In the genomic region with DNA sequence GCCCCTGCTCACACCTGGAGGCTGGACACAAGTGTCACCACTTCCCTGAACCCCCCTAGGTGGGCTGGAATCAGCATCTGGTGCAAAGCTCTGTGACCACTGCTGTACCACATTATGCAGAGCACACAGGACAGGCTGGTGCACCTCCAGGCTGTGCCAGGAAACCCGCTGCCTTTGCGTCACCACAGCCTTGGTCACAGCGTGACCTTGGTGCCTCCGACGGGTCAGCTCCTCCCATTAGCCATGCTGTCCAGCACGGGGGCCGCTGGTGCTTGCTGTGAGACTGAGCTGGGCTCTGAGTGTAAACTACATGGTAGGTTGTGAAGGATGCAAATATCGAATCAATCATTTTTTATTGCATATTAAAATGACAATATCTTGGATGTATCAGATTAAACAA, we compare ENCODE assay signal across 1 cellular context.
TF ChIP-seq lines count a peak whose summit lies in the region.

No MANE protein-coding gene starts in this region.

TF ChIP-seq in HepG2, 621 proteins besides CTCF, POLR2A, EP300 and RAD21 (continues in another document):
- TF ChIP-seq SP5 (CRISPR knock-in tag; IDR thresholded peaks at IDR 0.05; ENCODE audit: borderline replicate concordance, low read depth) = peak; percentile 81
- no peak for TF ChIP-seq AHR (CRISPR knock-in tag; IDR thresholded peaks at IDR 0.05)
- TF ChIP-seq ZEB1 (IDR thresholded peaks at IDR 0.05; ENCODE audit: insufficient replicate concordance, low read depth) = no peak
- no peak for TF ChIP-seq ZNF75D (CRISPR knock-in tag; IDR thresholded peaks at IDR 0.05; ENCODE audit: borderline replicate concordance)
- no peak for TF ChIP-seq GATA4 (IDR thresholded peaks at IDR 0.05; ENCODE audit: borderline replicate concordance, low read depth)
- no peak for TF ChIP-seq SIN3A (IDR thresholded peaks at IDR 0.05; ENCODE audit: borderline replicate concordance, low read depth, low read length)
- TF ChIP-seq, protein P1, sequence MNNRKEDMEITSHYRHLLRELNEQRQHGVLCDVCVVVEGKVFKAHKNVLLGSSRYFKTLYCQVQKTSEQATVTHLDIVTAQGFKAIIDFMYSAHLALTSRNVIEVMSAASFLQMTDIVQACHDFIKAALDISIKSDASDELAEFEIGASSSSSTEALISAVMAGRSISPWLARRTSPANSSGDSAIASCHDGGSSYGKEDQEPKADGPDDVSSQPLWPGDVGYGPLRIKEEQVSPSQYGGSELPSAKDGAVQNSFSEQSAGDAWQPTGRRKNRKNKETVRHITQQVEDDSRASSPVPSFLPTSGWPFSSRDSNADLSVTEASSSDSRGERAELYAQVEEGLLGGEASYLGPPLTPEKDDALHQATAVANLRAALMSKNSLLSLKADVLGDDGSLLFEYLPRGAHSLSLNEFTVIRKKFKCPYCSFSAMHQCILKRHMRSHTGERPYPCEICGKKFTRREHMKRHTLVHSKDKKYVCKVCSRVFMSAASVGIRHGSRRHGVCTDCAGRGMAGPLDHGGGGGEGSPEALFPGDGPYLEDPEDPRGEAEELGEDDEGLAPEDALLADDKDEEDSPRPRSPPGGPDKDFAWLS (CRISPR knock-in tag; IDR thresholded peaks at IDR 0.05; ENCODE audit: borderline replicate concordance) = no peak
- no peak for TF ChIP-seq ZSCAN20 (CRISPR knock-in tag; IDR thresholded peaks at IDR 0.05; ENCODE audit: borderline replicate concordance)
- peak; percentile 49; the same call in 1 of the 2 replicates for TF ChIP-seq HDAC1 (CRISPR knock-in tag; IDR thresholded peaks at IDR 0.05)
- TF ChIP-seq ESRRA (CRISPR knock-in tag; IDR thresholded peaks at IDR 0.05; ENCODE audit: low read depth) = peak; percentile 68; the same call in 1 of the 2 replicates
- TF ChIP-seq, protein P2, sequence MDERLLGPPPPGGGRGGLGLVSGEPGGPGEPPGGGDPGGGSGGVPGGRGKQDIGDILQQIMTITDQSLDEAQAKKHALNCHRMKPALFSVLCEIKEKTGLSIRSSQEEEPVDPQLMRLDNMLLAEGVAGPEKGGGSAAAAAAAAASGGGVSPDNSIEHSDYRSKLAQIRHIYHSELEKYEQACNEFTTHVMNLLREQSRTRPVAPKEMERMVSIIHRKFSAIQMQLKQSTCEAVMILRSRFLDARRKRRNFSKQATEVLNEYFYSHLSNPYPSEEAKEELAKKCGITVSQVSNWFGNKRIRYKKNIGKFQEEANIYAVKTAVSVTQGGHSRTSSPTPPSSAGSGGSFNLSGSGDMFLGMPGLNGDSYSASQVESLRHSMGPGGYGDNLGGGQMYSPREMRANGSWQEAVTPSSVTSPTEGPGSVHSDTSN (CRISPR knock-in tag; IDR thresholded peaks at IDR 0.05) = no peak
- peak; percentile 23; the same call in 1 of the 2 replicates for TF ChIP-seq HMG20A (CRISPR knock-in tag; IDR thresholded peaks at IDR 0.05; ENCODE audit: borderline replicate concordance)
- TF ChIP-seq SMAD1 (CRISPR knock-in tag; IDR thresholded peaks at IDR 0.05; ENCODE audit: borderline replicate concordance, low read depth) = no peak
- TF ChIP-seq RXRB (CRISPR knock-in tag; IDR thresholded peaks at IDR 0.05; ENCODE audit: borderline replicate concordance) = no peak
- TF ChIP-seq, protein P3, sequence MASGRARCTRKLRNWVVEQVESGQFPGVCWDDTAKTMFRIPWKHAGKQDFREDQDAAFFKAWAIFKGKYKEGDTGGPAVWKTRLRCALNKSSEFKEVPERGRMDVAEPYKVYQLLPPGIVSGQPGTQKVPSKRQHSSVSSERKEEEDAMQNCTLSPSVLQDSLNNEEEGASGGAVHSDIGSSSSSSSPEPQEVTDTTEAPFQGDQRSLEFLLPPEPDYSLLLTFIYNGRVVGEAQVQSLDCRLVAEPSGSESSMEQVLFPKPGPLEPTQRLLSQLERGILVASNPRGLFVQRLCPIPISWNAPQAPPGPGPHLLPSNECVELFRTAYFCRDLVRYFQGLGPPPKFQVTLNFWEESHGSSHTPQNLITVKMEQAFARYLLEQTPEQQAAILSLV (CRISPR knock-in tag; IDR thresholded peaks at IDR 0.05; ENCODE audit: borderline replicate concordance) = no peak
- TF ChIP-seq MATR3 (CRISPR knock-in tag; IDR thresholded peaks at IDR 0.05) = no peak
- 0 out of 2 replicates have a peak, but pooled peaks have one; percentile 13 for TF ChIP-seq ZNF556 (CRISPR knock-in tag; IDR thresholded peaks at IDR 0.05; ENCODE audit: borderline replicate concordance)
- no peak for TF ChIP-seq TCF7L2 (IDR thresholded peaks at IDR 0.05; ENCODE audit: low read depth, low read length)
- no peak for TF ChIP-seq ZNF10 (CRISPR knock-in tag; IDR thresholded peaks at IDR 0.05; ENCODE audit: borderline replicate concordance, low read depth)
- no peak for TF ChIP-seq FIP1L1 (IDR thresholded peaks at IDR 0.05; ENCODE audit: borderline replicate concordance, insufficient read depth, low read depth, low read length)
- no peak for TF ChIP-seq GTF3A (CRISPR knock-in tag; conservative IDR thresholded peaks at IDR 0.05)
- TF ChIP-seq SAFB2 (CRISPR knock-in tag; IDR thresholded peaks at IDR 0.05; ENCODE audit: borderline replicate concordance, low read depth) = no peak
- TF ChIP-seq, protein P4, sequence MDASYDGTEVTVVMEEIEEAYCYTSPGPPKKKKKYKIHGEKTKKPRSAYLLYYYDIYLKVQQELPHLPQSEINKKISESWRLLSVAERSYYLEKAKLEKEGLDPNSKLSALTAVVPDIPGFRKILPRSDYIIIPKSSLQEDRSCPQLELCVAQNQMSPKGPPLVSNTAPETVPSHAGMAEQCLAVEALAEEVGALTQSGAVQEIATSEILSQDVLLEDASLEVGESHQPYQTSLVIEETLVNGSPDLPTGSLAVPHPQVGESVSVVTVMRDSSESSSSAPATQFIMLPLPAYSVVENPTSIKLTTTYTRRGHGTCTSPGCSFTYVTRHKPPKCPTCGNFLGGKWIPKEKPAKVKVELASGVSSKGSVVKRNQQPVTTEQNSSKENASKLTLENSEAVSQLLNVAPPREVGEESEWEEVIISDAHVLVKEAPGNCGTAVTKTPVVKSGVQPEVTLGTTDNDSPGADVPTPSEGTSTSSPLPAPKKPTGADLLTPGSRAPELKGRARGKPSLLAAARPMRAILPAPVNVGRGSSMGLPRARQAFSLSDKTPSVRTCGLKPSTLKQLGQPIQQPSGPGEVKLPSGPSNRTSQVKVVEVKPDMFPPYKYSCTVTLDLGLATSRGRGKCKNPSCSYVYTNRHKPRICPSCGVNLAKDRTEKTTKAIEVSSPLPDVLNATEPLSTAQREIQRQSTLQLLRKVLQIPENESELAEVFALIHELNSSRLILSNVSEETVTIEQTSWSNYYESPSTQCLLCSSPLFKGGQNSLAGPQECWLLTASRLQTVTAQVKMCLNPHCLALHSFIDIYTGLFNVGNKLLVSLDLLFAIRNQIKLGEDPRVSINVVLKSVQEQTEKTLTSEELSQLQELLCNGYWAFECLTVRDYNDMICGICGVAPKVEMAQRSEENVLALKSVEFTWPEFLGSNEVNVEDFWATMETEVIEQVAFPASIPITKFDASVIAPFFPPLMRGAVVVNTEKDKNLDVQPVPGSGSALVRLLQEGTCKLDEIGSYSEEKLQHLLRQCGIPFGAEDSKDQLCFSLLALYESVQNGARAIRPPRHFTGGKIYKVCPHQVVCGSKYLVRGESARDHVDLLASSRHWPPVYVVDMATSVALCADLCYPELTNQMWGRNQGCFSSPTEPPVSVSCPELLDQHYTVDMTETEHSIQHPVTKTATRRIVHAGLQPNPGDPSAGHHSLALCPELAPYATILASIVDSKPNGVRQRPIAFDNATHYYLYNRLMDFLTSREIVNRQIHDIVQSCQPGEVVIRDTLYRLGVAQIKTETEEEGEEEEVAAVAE (CRISPR knock-in tag; IDR thresholded peaks at IDR 0.05; ENCODE audit: borderline replicate concordance) = no peak
- TF ChIP-seq, protein P5, sequence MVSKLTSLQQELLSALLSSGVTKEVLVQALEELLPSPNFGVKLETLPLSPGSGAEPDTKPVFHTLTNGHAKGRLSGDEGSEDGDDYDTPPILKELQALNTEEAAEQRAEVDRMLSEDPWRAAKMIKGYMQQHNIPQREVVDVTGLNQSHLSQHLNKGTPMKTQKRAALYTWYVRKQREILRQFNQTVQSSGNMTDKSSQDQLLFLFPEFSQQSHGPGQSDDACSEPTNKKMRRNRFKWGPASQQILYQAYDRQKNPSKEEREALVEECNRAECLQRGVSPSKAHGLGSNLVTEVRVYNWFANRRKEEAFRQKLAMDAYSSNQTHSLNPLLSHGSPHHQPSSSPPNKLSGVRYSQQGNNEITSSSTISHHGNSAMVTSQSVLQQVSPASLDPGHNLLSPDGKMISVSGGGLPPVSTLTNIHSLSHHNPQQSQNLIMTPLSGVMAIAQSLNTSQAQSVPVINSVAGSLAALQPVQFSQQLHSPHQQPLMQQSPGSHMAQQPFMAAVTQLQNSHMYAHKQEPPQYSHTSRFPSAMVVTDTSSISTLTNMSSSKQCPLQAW (CRISPR knock-in tag; IDR thresholded peaks at IDR 0.05) = no peak
- TF ChIP-seq ZSCAN29 (CRISPR knock-in tag; conservative IDR thresholded peaks at IDR 0.05) = 0 out of 2 replicates have a peak, but pooled peaks have one; percentile 42
- peak; percentile 56; the same call in 1 of the 2 replicates for TF ChIP-seq CREB1 (IDR thresholded peaks at IDR 0.05)
- TF ChIP-seq CREB1 (CRISPR knock-in tag; IDR thresholded peaks at IDR 0.05) = no peak
- no peak for TF ChIP-seq SOX5 (CRISPR knock-in tag; IDR thresholded peaks at IDR 0.05; ENCODE audit: borderline replicate concordance)
- TF ChIP-seq, protein P6, sequence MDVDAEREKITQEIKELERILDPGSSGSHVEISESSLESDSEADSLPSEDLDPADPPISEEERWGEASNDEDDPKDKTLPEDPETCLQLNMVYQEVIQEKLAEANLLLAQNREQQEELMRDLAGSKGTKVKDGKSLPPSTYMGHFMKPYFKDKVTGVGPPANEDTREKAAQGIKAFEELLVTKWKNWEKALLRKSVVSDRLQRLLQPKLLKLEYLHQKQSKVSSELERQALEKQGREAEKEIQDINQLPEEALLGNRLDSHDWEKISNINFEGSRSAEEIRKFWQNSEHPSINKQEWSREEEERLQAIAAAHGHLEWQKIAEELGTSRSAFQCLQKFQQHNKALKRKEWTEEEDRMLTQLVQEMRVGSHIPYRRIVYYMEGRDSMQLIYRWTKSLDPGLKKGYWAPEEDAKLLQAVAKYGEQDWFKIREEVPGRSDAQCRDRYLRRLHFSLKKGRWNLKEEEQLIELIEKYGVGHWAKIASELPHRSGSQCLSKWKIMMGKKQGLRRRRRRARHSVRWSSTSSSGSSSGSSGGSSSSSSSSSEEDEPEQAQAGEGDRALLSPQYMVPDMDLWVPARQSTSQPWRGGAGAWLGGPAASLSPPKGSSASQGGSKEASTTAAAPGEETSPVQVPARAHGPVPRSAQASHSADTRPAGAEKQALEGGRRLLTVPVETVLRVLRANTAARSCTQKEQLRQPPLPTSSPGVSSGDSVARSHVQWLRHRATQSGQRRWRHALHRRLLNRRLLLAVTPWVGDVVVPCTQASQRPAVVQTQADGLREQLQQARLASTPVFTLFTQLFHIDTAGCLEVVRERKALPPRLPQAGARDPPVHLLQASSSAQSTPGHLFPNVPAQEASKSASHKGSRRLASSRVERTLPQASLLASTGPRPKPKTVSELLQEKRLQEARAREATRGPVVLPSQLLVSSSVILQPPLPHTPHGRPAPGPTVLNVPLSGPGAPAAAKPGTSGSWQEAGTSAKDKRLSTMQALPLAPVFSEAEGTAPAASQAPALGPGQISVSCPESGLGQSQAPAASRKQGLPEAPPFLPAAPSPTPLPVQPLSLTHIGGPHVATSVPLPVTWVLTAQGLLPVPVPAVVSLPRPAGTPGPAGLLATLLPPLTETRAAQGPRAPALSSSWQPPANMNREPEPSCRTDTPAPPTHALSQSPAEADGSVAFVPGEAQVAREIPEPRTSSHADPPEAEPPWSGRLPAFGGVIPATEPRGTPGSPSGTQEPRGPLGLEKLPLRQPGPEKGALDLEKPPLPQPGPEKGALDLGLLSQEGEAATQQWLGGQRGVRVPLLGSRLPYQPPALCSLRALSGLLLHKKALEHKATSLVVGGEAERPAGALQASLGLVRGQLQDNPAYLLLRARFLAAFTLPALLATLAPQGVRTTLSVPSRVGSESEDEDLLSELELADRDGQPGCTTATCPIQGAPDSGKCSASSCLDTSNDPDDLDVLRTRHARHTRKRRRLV (CRISPR knock-in tag; IDR thresholded peaks at IDR 0.05) = no peak
- TF ChIP-seq PRMT3 (CRISPR knock-in tag; IDR thresholded peaks at IDR 0.05; ENCODE audit: borderline replicate concordance, low read depth) = no peak
- TF ChIP-seq SSRP1 (CRISPR knock-in tag; IDR thresholded peaks at IDR 0.05) = no peak
- TF ChIP-seq CEBPG (CRISPR knock-in tag; IDR thresholded peaks at IDR 0.05) = peak; percentile 52
- TF ChIP-seq, protein P7, sequence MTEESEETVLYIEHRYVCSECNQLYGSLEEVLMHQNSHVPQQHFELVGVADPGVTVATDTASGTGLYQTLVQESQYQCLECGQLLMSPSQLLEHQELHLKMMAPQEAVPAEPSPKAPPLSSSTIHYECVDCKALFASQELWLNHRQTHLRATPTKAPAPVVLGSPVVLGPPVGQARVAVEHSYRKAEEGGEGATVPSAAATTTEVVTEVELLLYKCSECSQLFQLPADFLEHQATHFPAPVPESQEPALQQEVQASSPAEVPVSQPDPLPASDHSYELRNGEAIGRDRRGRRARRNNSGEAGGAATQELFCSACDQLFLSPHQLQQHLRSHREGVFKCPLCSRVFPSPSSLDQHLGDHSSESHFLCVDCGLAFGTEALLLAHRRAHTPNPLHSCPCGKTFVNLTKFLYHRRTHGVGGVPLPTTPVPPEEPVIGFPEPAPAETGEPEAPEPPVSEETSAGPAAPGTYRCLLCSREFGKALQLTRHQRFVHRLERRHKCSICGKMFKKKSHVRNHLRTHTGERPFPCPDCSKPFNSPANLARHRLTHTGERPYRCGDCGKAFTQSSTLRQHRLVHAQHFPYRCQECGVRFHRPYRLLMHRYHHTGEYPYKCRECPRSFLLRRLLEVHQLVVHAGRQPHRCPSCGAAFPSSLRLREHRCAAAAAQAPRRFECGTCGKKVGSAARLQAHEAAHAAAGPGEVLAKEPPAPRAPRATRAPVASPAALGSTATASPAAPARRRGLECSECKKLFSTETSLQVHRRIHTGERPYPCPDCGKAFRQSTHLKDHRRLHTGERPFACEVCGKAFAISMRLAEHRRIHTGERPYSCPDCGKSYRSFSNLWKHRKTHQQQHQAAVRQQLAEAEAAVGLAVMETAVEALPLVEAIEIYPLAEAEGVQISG (CRISPR knock-in tag; IDR thresholded peaks at IDR 0.05) = peak; percentile 22; the same call in 1 of the 2 replicates
- no peak for TF ChIP-seq ATAD3A (CRISPR knock-in tag; IDR thresholded peaks at IDR 0.05)
- TF ChIP-seq, protein P8, sequence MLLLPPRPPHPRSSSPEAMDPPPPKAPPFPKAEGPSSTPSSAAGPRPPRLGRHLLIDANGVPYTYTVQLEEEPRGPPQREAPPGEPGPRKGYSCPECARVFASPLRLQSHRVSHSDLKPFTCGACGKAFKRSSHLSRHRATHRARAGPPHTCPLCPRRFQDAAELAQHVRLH (CRISPR knock-in tag; IDR thresholded peaks at IDR 0.05; ENCODE audit: borderline replicate concordance, low read depth) = no peak
- TF ChIP-seq, protein P9, sequence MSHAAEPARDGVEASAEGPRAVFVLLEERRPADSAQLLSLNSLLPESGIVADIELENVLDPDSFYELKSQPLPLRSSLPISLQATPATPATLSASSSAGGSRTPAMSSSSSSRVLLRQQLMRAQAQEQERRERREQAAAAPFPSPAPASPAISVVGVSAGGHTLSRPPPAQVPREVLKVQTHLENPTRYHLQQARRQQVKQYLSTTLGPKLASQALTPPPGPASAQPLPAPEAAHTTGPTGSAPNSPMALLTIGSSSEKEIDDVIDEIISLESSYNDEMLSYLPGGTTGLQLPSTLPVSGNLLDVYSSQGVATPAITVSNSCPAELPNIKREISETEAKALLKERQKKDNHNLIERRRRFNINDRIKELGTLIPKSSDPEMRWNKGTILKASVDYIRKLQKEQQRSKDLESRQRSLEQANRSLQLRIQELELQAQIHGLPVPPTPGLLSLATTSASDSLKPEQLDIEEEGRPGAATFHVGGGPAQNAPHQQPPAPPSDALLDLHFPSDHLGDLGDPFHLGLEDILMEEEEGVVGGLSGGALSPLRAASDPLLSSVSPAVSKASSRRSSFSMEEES (CRISPR knock-in tag; IDR thresholded peaks at IDR 0.05) = no peak
- TF ChIP-seq ZZZ3 (CRISPR knock-in tag; IDR thresholded peaks at IDR 0.05; ENCODE audit: borderline replicate concordance) = no peak
- no peak for TF ChIP-seq FLYWCH1 (CRISPR knock-in tag; IDR thresholded peaks at IDR 0.05)
- TF ChIP-seq HHEX (CRISPR knock-in tag; IDR thresholded peaks at IDR 0.05) = no peak
